ENCODE assay signal across 11 cellular contexts in the genomic region with DNA sequence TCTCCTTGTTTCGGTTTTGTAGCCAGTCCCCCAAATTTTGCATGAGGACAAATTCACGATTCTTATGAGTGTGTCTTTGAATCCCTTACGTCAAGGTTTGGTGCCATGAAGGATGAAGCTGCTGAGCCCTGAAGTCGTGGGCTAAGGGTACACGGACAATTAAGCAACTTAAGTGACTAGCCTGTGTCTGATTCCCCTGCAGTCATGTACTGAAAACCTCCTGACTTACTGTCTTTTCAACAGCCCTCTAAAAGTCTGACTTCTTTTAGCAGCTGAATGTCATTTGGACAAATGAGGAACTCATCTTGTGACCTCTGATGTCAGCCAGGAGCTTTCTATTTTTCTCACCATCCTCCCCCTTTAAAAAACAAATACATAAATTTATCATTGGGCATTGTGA. TPM values are rescaled to one million over a fixed set of nuclear protein-coding genes. Genes with fewer than 3 reads are reported as not detected.
DNase-seq lines count a peak whose midpoint lies in the region; ATAC-seq and TF ChIP-seq lines count a peak whose summit lies in the region.
"Had no signal": no experiment of that assay in that cellular context is flagged by ENCODE, and none has a peak within 500 bp of the region (broad histone marks: within the 10 kb centered on the region; RNA-seq: fewer than 3 reads in every experiment).

No MANE protein-coding gene starts in this region.

- no peak overlapping the region for H2BK5ac ChIP-seq in mesendoderm (ENCODE audit: low read length)

- no peak overlapping the region for H4K5ac ChIP-seq in mesendoderm (ENCODE audit: low read length)

- no peak overlapping the region for H2BK15ac ChIP-seq in mesendoderm (replicated peaks; ENCODE audit: low read depth)

- H3K79me2 ChIP-seq in mesendoderm (ENCODE audit: control insufficient read depth, insufficient read depth, low read length): no peaks in the 10 kb centered on the region

- 84 to 89% methylated on average over 5 of the region's 5 CpGs for WGBS in sigmoid colon, 2 donors
- no CpG with 5 or more reads among the region's 5 CpGs for WGBS in mesendoderm (ENCODE audit: extremely low coverage, insufficient coverage, low lambda C conversion rate)

- no peaks in the 10 kb centered on the region for H3K9me3 Mint-ChIP-seq in CD8-positive, alpha-beta T cell
- H3K9me3 Mint-ChIP-seq: WTC11 had no signal

- H3K56ac ChIP-seq in mesendoderm (ENCODE audit: low read length): no peak overlapping the region

- H3K9me3 ChIP-seq in CD8-positive, alpha-beta T cell (ENCODE audit: low read length): no peaks in the 10 kb centered on the region
- H3K9me3 ChIP-seq in colonic mucosa (no peaks in the 10 kb centered on the region), sigmoid colon (no peaks in the 10 kb centered on the region), mucosa of descending colon (no peaks in the 10 kb centered on the region)
- H3K9me3 ChIP-seq: Caco-2 had no signal

- no peak for ATAC-seq in CD8-positive, alpha-beta T cell
- ATAC-seq in mucosa of descending colon: no peak
- ATAC-seq: WTC11 had no signal

- H3K4me2 ChIP-seq in mesendoderm (ENCODE audit: low read length): no peak overlapping the region

- intact Hi-C loops in CD8-positive, alpha-beta T cell (cut with DNase I, micrococcal nuclease): loop anchor here in 1 of 2 experiments (10.0 kb wide), 1 partner anchor 589 kb away; no protein-coding TSS in a partner anchor
- intact Hi-C loops in colonic mucosa (cut with DNase I): no loop called here
- intact Hi-C loops in sigmoid colon (cut with DNase I): loop anchor here (5.0 kb wide), 1 partner anchor 71 kb away; no protein-coding TSS in a partner anchor
- intact Hi-C loops in mucosa of descending colon (cut with DNase I, micrococcal nuclease): loop anchor here in 1 of 2 donors (10.0 kb wide), 1 partner anchor 249 kb away; no protein-coding TSS in a partner anchor

- H3K23ac ChIP-seq in mesendoderm (ENCODE audit: low read length): no peak overlapping the region

- H3K27me3 ChIP-seq in CD8-positive, alpha-beta T cell (ENCODE audit: insufficient read depth, low read length): no peaks in the 10 kb centered on the region
- H3K27me3 ChIP-seq in colonic mucosa: no peaks in the 10 kb centered on the region
- no peaks in the 10 kb centered on the region for H3K27me3 ChIP-seq in sigmoid colon
- no peaks in the 10 kb centered on the region for H3K27me3 ChIP-seq in mesendoderm (ENCODE audit: insufficient read depth, low read length, poor library complexity)

- DNase-seq in CD8-positive, alpha-beta T cell: no peak
- DNase-seq in MV-4-11 (lab: John Stamatoyannopoulos, UW) (peak; percentile 6), colonic mucosa (no peak), sigmoid colon (no peak), NK-92 (lab: John Stamatoyannopoulos, UW; ENCODE audit: unreplicated experiment) (no peak), mucosa of descending colon (no peak), ureter (ENCODE audit: low spot score) (no peak), mesendoderm (no peak)
- DNase-seq: Caco-2, posterior cingulate gyrus had no signal

- H4K8ac ChIP-seq in mesendoderm (ENCODE audit: low read depth, low read length): no peak overlapping the region

- H3K4ac ChIP-seq in mesendoderm (ENCODE audit: low read depth, low read length): no peak overlapping the region

- H3K9ac ChIP-seq in colonic mucosa (ENCODE audit: low read depth in 2 of 2, low read length in 2 of 2): no peak overlapping the region
- H3K9ac ChIP-seq in mesendoderm (ENCODE audit: low read length): no peak overlapping the region

- no peak overlapping the region for H3K4me3 ChIP-seq in CD8-positive, alpha-beta T cell (ENCODE audit: low read depth, low read length)
- H3K4me3 ChIP-seq in colonic mucosa (no peak overlapping the region), sigmoid colon (no peak overlapping the region), mucosa of descending colon (no peak overlapping the region), mesendoderm (ENCODE audit: low read length) (no peak overlapping the region)

- H3K4me1 Mint-ChIP-seq in CD8-positive, alpha-beta T cell (ENCODE audit: low read depth): peaks cover 46% of the 10 kb centered on the region

- POLR2A ChIA-PET in CD8-positive, alpha-beta T cell (lab: Charles Lee): interaction anchor here (0.6 to 1.3 kb wide), 2 partner anchors 13 to 322 kb away, joined by 3 read pairs; no protein-coding TSS in a partner anchor

- H3K36me3 ChIP-seq in CD8-positive, alpha-beta T cell (ENCODE audit: insufficient read depth, low read length): no peaks in the 10 kb centered on the region
- H3K36me3 ChIP-seq in colonic mucosa (no peaks in the 10 kb centered on the region), sigmoid colon (no peaks in the 10 kb centered on the region), mucosa of descending colon (ENCODE audit: low read depth) (no peaks in the 10 kb centered on the region), mesendoderm (ENCODE audit: control insufficient read depth, insufficient read depth, low read length) (no peaks in the 10 kb centered on the region)

- H3K27ac ChIP-seq in CD8-positive, alpha-beta T cell (ENCODE audit: low read depth, low read length): no peak overlapping the region
- H3K27ac ChIP-seq in colonic mucosa (peak overlapping the region; percentile 67), sigmoid colon (peak overlapping the region; percentile 54 to 82 (median 68)), mesendoderm (ENCODE audit: low read depth, low read length) (no peak overlapping the region)

- no peaks in the 10 kb centered on the region for H3K79me1 ChIP-seq in mesendoderm (ENCODE audit: low read length)

- no peaks in the 10 kb centered on the region for H3K36me3 Mint-ChIP-seq in CD8-positive, alpha-beta T cell
- H3K36me3 Mint-ChIP-seq: WTC11 had no signal

- TF ChIP-seq EP300 in sigmoid colon (IDR thresholded peaks at IDR 0.05): no peak

- no peak overlapping the region for H2AK5ac ChIP-seq in mesendoderm (ENCODE audit: low read length)

- no peaks in the 10 kb centered on the region for H3K27me3 Mint-ChIP-seq in CD8-positive, alpha-beta T cell (ENCODE audit: low read depth)

- peaks cover 32% of the 10 kb centered on the region for H3K4me1 ChIP-seq in CD8-positive, alpha-beta T cell (ENCODE audit: insufficient read depth, low read length)
- H3K4me1 ChIP-seq in colonic mucosa (no peaks in the 10 kb centered on the region), sigmoid colon (peaks cover 0 to 73% (median 64%) of the 10 kb centered on the region in 4 donors), mucosa of descending colon (ENCODE audit: low read depth) (peaks cover 4% of the 10 kb centered on the region), mesendoderm (ENCODE audit: control insufficient read depth, low read depth, low read length) (peaks cover 5% of the 10 kb centered on the region)

- H3K18ac ChIP-seq in mesendoderm (ENCODE audit: low read length): no peak overlapping the region

- H2BK120ac ChIP-seq in mesendoderm (ENCODE audit: low read depth, low read length): no peak overlapping the region

- no peak for TF ChIP-seq POLR2A in sigmoid colon (IDR thresholded peaks at IDR 0.05)

- H3K4me3 Mint-ChIP-seq in CD8-positive, alpha-beta T cell: no peak overlapping the region
- H3K4me3 Mint-ChIP-seq: WTC11 had no signal

- H3K27ac Mint-ChIP-seq in CD8-positive, alpha-beta T cell: peak overlapping the region; percentile 98

- no peak for TF ChIP-seq CTCF in CD8-positive, alpha-beta T cell (IDR thresholded peaks at IDR 0.05)
- TF ChIP-seq CTCF in colonic mucosa (IDR thresholded peaks at IDR 0.05) (no peak), sigmoid colon (IDR thresholded peaks at IDR 0.05) (no peak), mucosa of descending colon (IDR thresholded peaks at IDR 0.05) (no peak)

- CTCF ChIA-PET in CD8-positive, alpha-beta T cell (lab: Charles Lee): interaction anchor here (1.4 to 4.9 kb wide), 4 partner anchors 17 to 303 kb away, joined by 4 to 24 read pairs (median 6); a partner anchor contains a TSS

RNA-seq across cellular contexts. Expression of a gene that starts 27.1 kb away (rescaled TPM):
- total RNA-seq in CD8-positive, alpha-beta T cell: not detected
- total RNA-seq in colonic mucosa (not detected), sigmoid colon (not detected), mucosa of descending colon (not detected), ureter (not detected)
- polyA plus RNA-seq in sigmoid colon: not detected
- polyA plus RNA-seq in mesendoderm (2013, experiment 1 of 2): not detected
- polyA plus RNA-seq in mesendoderm (2013, experiment 2 of 2): not detected
- total RNA-seq: WTC11 had no signal

RNA-seq across cellular contexts. Expression of a gene that starts 50.5 kb away (rescaled TPM):
- total RNA-seq in CD8-positive, alpha-beta T cell: 10 to 100 TPM; 22.1 to 23.2 TPM
- total RNA-seq in colonic mucosa (10 to 100 TPM; 20.5 to 24.1 TPM), sigmoid colon (10 to 100 TPM; 20.8 to 37.4 (median 29.7) TPM), mucosa of descending colon (10 to 100 TPM; 25.6 to 27.7 (median 26.3) TPM), ureter (21.0 TPM)
- 10 to 100 TPM; 15.3 to 22.3 (median 19.2) TPM for polyA plus RNA-seq in sigmoid colon
- 16.2 TPM for polyA plus RNA-seq in mesendoderm (2013, experiment 1 of 2)
- polyA plus RNA-seq in mesendoderm (2013, experiment 2 of 2): 15.7 TPM

Comparison
In these comparisons a context has a peak if more than half of its experiments do, and no peak if none do; other contexts are left out.
1. H3K27ac ChIP-seq: peak in colonic mucosa (single experiment) and sigmoid colon (4 of 4); none in CD8-positive, alpha-beta T cell (single experiment) and mesendoderm (single experiment).